10 cellular contexts compared by ENCODE assay signal in genomic region chrY:14344648-14345333, GRCh38.
DNase-seq lines count a peak whose midpoint lies in the region; ATAC-seq, FAIRE-seq and TF ChIP-seq lines count a peak whose summit lies in the region.
"Had no signal": no experiment of that assay in that cellular context is flagged by ENCODE, and none has a peak within 500 bp of the region (broad histone marks: within the 10 kb centered on the region; RNA-seq: fewer than 3 reads in every experiment).

No MANE protein-coding gene starts in this region.

- peaks cover 4% of the 10 kb centered on the region; the same call in 1 of the 2 replicates for H3K9me3 Mint-ChIP-seq in HFFc6

- peaks cover 6% of the 10 kb centered on the region; the same call in 1 of the 2 replicates for H3K4me1 Mint-ChIP-seq in HFFc6 (ENCODE audit: low read depth)

- H3K4me1 ChIP-seq in SJSA1 (replicated peaks) (peaks cover 3% of the 10 kb centered on the region; the same call in 1 of the 2 replicates), left lung (no peaks in the 10 kb centered on the region)

- peak; percentile 99 for FAIRE-seq in G401.6 (lab: Jason Lieb, UNC)

- H3K9me3 ChIP-seq in SJSA1 (replicated peaks) (no peaks in the 10 kb centered on the region), left lung (no peaks in the 10 kb centered on the region)

- peaks cover 2% of the 10 kb centered on the region for H3K27me3 Mint-ChIP-seq in HFFc6 (ENCODE audit: insufficient read depth)

- H3K27me3 ChIP-seq in SJSA1 (replicated peaks) (no peaks in the 10 kb centered on the region), left lung (no peaks in the 10 kb centered on the region)

- no peaks in the 10 kb centered on the region for H3K36me3 Mint-ChIP-seq in HFFc6 (ENCODE audit: low read depth)

- H3K27ac Mint-ChIP-seq in HFFc6 = no peak overlapping the region

- peak overlapping the region; percentile 16 for H3K4me3 ChIP-seq in SJSA1
- no peak overlapping the region for H3K4me3 ChIP-seq in left lung
- H3K4me3 ChIP-seq: skin epidermis had no signal

- ATAC-seq in sciatic nerve = no peak
- ATAC-seq in left lung = no peak
- ATAC-seq in GM18517 (IDR thresholded peaks at IDR 0.05; ENCODE audit: unreplicated experiment) = no peak
- ATAC-seq: left ventricle myocardium superior had no signal

- intact Hi-C loops in sciatic nerve (cut with DNase I) = no loop called here
- intact Hi-C loops in left lung (cut with DNase I) = no loop called here

- DNase-seq in HFFc6 = no peak
- peak; percentile 29 to 32 for DNase-seq in SJSA1 (ENCODE audit: low read depth in 1 of 2, low spot score in 2 of 2)
- peak; percentile 37 for DNase-seq in kidney glomerular epithelial cell (lab: John Stamatoyannopoulos, UW)
- DNase-seq in stimulated activated CD8-positive, alpha-beta memory T cell treated with anti-CD3 and anti-CD28 coated beads, Interleukin-4, amount 100 ng/mL, for 48 hours = no peak
- no peak for DNase-seq in sciatic nerve (ENCODE audit: low spot score)
- no peak for DNase-seq in left lung
- DNase-seq: left ventricle myocardium superior had no signal

- H3K36me3 ChIP-seq in SJSA1 (no peaks in the 10 kb centered on the region), left lung (no peaks in the 10 kb centered on the region)

- TF ChIP-seq CTCF in HFFc6 (IDR thresholded peaks at IDR 0.05) (no peak), left lung (IDR thresholded peaks at IDR 0.05) (no peak)

- no peak overlapping the region for H3K27ac ChIP-seq in SJSA1
- no peak overlapping the region for H3K27ac ChIP-seq in left lung

- H3K4me3 Mint-ChIP-seq in HFFc6 = peak overlapping the region; percentile 41; the same call in 1 of the 2 replicates

Comparison
In these comparisons a context has a peak if more than half of its experiments do, and no peak if none do; other contexts are left out.
1. DNase-seq: peak in SJSA1 (2 of 2) and kidney glomerular epithelial cell (single experiment); none in HFFc6 (single experiment), stimulated activated CD8-positive, alpha-beta memory T cell treated with anti-CD3 and anti-CD28 coated beads, Interleukin-4, amount 100 ng/mL, for 48 hours (single experiment), sciatic nerve (single experiment) and left lung (0 of 2).